Comparison of ENCODE assay signal across 9 cellular contexts in genomic region chr17:73251871-73252270, GRCh38. TPM values are rescaled to one million over a fixed set of nuclear protein-coding genes. Genes with fewer than 3 reads are reported as not detected.
"Had no signal": no experiment of that assay in that cellular context is flagged by ENCODE, and none has a peak within 500 bp of the region (broad histone marks: within the 10 kb centered on the region; RNA-seq: fewer than 3 reads in every experiment).

No MANE protein-coding gene starts in this region.

- H3K4me2 ChIP-seq: GM23338 had no signal

- H3K4me3 Mint-ChIP-seq: GM23338, HFFc6 had no signal

- H3K4me3 ChIP-seq: GM23338, HAP-1, K562 had no signal

- H2AFZ ChIP-seq: GM23338 had no signal

- H3K9me3 Mint-ChIP-seq: GM23338, HFFc6 had no signal

- H3K27ac Mint-ChIP-seq: GM23338, HFFc6 had no signal

- H3K4me1 ChIP-seq: HAP-1 had no signal

- DNase-seq: H7, HFFc6, IMR-90 had no signal

- ATAC-seq: GM23338, HCT116 had no signal

- H3K9me3 ChIP-seq: HAP-1 had no signal

RNA-seq across cellular contexts. Expression of gene CPSF4L, which starts 9.8 kb away (rescaled TPM):
- total RNA-seq: GM23338, H4, H7, HFFc6, HT-29, IMR-90, K562 had no signal
- polyA plus RNA-seq: GM23338, IMR-90, K562 had no signal
